In genomic region chr9:35997016-35997415, GRCh38 we compare ENCODE assay signal across 13 cellular contexts. TPM values are rescaled to one million over a fixed set of nuclear protein-coding genes. Genes with fewer than 3 reads are reported as not detected.
"Had no signal": no experiment of that assay in that cellular context is flagged by ENCODE, and none has a peak within 500 bp of the region (broad histone marks: within the 10 kb centered on the region; RNA-seq: fewer than 3 reads in every experiment).

No MANE protein-coding gene starts in this region.

RNA-seq across cellular contexts. Expression of gene OR2S2, which starts 39.1 kb away (rescaled TPM):
- total RNA-seq: activated CD4-positive, alpha-beta T cell treated with anti-CD3 and anti-CD28 coated beads, Interleukin-2, amount 10 ng/mL, durations not matched to agents 24 days and 14 days; activated CD8-positive, alpha-beta memory T cell treated with anti-CD3 and anti-CD28 coated beads for 36 hours; activated CD8-positive, alpha-beta T cell treated with anti-CD3 and anti-CD28 coated beads for 36 hours; activated naive CD8-positive, alpha-beta T cell treated with anti-CD3 and anti-CD28 coated beads for 36 hours; activated T-cell treated with anti-CD3 and anti-CD28 coated beads, Interleukin-2, amount 50 U/mL, for 72 hours; activated T-helper 17 cell treated with anti-CD3 and anti-CD28 coated beads, Interleukin-2, amount 50 U/mL, for 72 hours; ascending aorta; MCF 10A; PC-3; Peyer's patch; SJSA1 had no signal
- polyA plus RNA-seq: adipose tissue, SK-N-SH had no signal
